In genomic region chr11:22331771-22332170, GRCh38 we compare ENCODE assay signal across 24 cellular contexts. TPM values are rescaled to one million over a fixed set of nuclear protein-coding genes. Genes with fewer than 3 reads are reported as not detected.
DNase-seq lines count a peak whose midpoint lies in the region; ATAC-seq, FAIRE-seq and TF ChIP-seq lines count a peak whose summit lies in the region.
"Had no signal": no experiment of that assay in that cellular context is flagged by ENCODE, and none has a peak within 500 bp of the region (broad histone marks: within the 10 kb centered on the region; RNA-seq: fewer than 3 reads in every experiment).

No MANE protein-coding gene starts in this region.

- FAIRE-seq in islet of Langerhans (lab: Jason Lieb, UNC) (peak; percentile 41), GM12892 (lab: Jason Lieb, UNC) (no peak)
- FAIRE-seq: keratinocyte had no signal

- CTCF ChIA-PET in Panc1 (lab: Charles Lee), result no interaction called here

- DNase-seq in GM10266 (ENCODE audit: extremely low spot score), result no peak
- no peak for DNase-seq in Panc1 (ENCODE audit: low read depth, low spot score)
- no peak for DNase-seq in NCI-H1417 (lab: John Stamatoyannopoulos, UW)
- DNase-seq in NCI-H82 (lab: John Stamatoyannopoulos, UW), result no peak
- DNase-seq in GM12892 (ENCODE audit: insufficient read length), result no peak
- DNase-seq: activated B cell treated with CpG ODN at 0.5 μM for 24 hours; activated CD4-positive, alpha-beta T cell treated with anti-CD3 and anti-CD28 coated beads, Interleukin-2, amount 50 U/mL, for 48 hours; activated effector memory CD4-positive, alpha-beta T cell treated with Interleukin-2 at 50 U/mL for 16 hours; activated naive CD8-positive, alpha-beta T cell treated with anti-CD3 and anti-CD28 coated beads, Interleukin-2, amount 10 ng/mL, durations not matched to agents 7 days and 5 days; cerebellar nuclear complex; DND-41; effector CD8-positive, alpha-beta T cell; lower lobe of right lung; NCI-H1694 treated with DMSO at 0.1 percent for 48 hours; NCI-H226; T-helper 9 cell had no signal

- H3K36me3 ChIP-seq in Panc1 (ENCODE audit: control insufficient read depth, insufficient read depth, low read length), result no peaks in the 10 kb centered on the region
- H3K36me3 ChIP-seq: gastroesophageal sphincter, lower lobe of right lung, neutrophil had no signal

- no peak overlapping the region for H3K27ac ChIP-seq in Panc1 (ENCODE audit: low read length)
- H3K27ac ChIP-seq: gastroesophageal sphincter, lower lobe of right lung, neutrophil, RWPE1 had no signal

- POLR2A ChIA-PET in Panc1 (lab: Charles Lee), result no interaction called here

- TF ChIP-seq CTCF in GM10266 (IDR thresholded peaks at IDR 0.05; ENCODE audit: control insufficient read depth, insufficient read depth, low read depth, missing control alignments), result peak; percentile 15
- TF ChIP-seq CTCF in LNCAP (IDR thresholded peaks at IDR 0.05), result peak; percentile 58
- peak; percentile 28; the same call in 1 of the 2 replicates for TF ChIP-seq CTCF in Panc1 (IDR thresholded peaks at IDR 0.05)

- H3K9me3 ChIP-seq in Panc1 (ENCODE audit: control insufficient read depth, insufficient read depth, low read depth, low read length), result no peaks in the 10 kb centered on the region
- H3K9me3 ChIP-seq: gastroesophageal sphincter, lower lobe of right lung, neutrophil had no signal

- in situ Hi-C loops in Panc1 (cut with HindIII; ENCODE audit: low pct_unique_long_range_greater_than_20kb, low sequenced_read_pairs), result no loop called here

- no peak overlapping the region for H3K4me3 ChIP-seq in Panc1 (ENCODE audit: low read depth in 2 of 2, low read length in 2 of 2)
- H3K4me3 ChIP-seq: gastroesophageal sphincter, lower lobe of right lung had no signal

- no TSS peak for BruUV-seq in Panc1 (replicated peaks; lab: Mats Ljungman, UMichigan)

- H3K27me3 ChIP-seq in Panc1 (ENCODE audit: control insufficient read depth, insufficient read depth, low read length), result no peaks in the 10 kb centered on the region

- no peaks in the 10 kb centered on the region for H3K4me1 ChIP-seq in Panc1 (ENCODE audit: control insufficient read depth, insufficient read depth, low read length)
- H3K4me1 ChIP-seq: gastroesophageal sphincter, lower lobe of right lung had no signal

- no peak for TF ChIP-seq POLR2A in GM12892 (IDR thresholded peaks at IDR 0.05; ENCODE audit: low read depth, low read length)

- intact Hi-C loops in Panc1 (cut with micrococcal nuclease; ENCODE audit: unreplicated experiment), result no loop called here

- ATAC-seq in Panc1, result no peak
- ATAC-seq: esophagus mucosa, gastroesophageal sphincter, lower lobe of right lung had no signal

RNA-seq across cellular contexts. Expression of gene SLC17A6, which starts 6.4 kb away (rescaled TPM):
- total RNA-seq in Panc1 (2021; ENCODE audit: unreplicated experiment), result not detected
- not detected for polyA plus RNA-seq in Panc1 (2012; ENCODE audit: insufficient read length)
- not detected for polyA plus RNA-seq in GM12892 (2012; ENCODE audit: missing spikeins)
- total RNA-seq: activated B cell treated with CpG ODN at 0.5 μM for 24 hours; activated naive CD8-positive, alpha-beta T cell treated with anti-CD3 and anti-CD28 coated beads, Interleukin-2, amount 10 ng/mL, durations not matched to agents 7 days and 5 days; esophagus mucosa; gastroesophageal sphincter; lower lobe of right lung; pulmonary artery endothelial cell had no signal
- polyA plus RNA-seq: keratinocyte had no signal
